ENCODE assay signal across 19 cellular contexts in genomic region chr12:93107943-93108342, GRCh38.
"Had no signal": no experiment of that assay in that cellular context is flagged by ENCODE, and none has a peak within 500 bp of the region (broad histone marks: within the 10 kb centered on the region; RNA-seq: fewer than 3 reads in every experiment).

No MANE protein-coding gene starts in this region.

- H3K4me3 Mint-ChIP-seq: activated CD4-positive, alpha-beta T cell treated with anti-CD3 and anti-CD28 coated beads, Interleukin-2, amount 10 ng/mL, durations not matched to agents 7 days and 5 days; natural killer cell treated with Interleukin-12 subunit alpha and Interleukin-12 subunit beta and Interleukin-15 and Interleukin-18, amount 100 ng/mL, for 72 hours; T-helper 1 cell treated with Interleukin-12 subunit alpha and Interleukin-12 subunit beta and Interleukin-4 antibody, amounts not matched to agents 30 μg/mL and 1 μg/mL, for 36 hours had no signal

- H3K27ac Mint-ChIP-seq: activated CD4-positive, alpha-beta T cell treated with anti-CD3 and anti-CD28 coated beads, Interleukin-2, amount 10 ng/mL, durations not matched to agents 7 days and 5 days; activated T-helper 2 cell treated with anti-CD3 and anti-CD28 coated beads, Interferon-gamma antibody, Interleukin-2, Interleukin-4, amounts not matched to agents 10 μg/mL and 5 μg/mL and 100 μg/mL, durations not matched to agents 14 hours and 24 hours and 36 hours; natural killer cell treated with Interleukin-12 subunit alpha and Interleukin-12 subunit beta and Interleukin-15 and Interleukin-18, amount 100 ng/mL, for 72 hours; T-helper 1 cell treated with Interleukin-12 subunit alpha and Interleukin-12 subunit beta and Interleukin-4 antibody, amounts not matched to agents 30 μg/mL and 1 μg/mL, for 36 hours had no signal

- H3K27me3 ChIP-seq: adrenal gland, body of pancreas, esophagus squamous epithelium, foreskin keratinocyte, stomach, thyroid gland, uterus had no signal

- DNase-seq: activated CD4-positive, alpha-beta T cell treated with anti-CD3 and anti-CD28 coated beads, Interleukin-2, amount 10 ng/mL, durations not matched to agents 7 days and 5 days; activated CD4-positive, CD25-positive, alpha-beta regulatory T cell; activated naive CD4-positive, alpha-beta T cell treated with anti-CD3 and anti-CD28 coated beads, Interleukin-2, amount 50 U/mL, for 16 hours; adrenal gland; body of pancreas; cerebellar nuclear complex; esophagus squamous epithelium; foreskin keratinocyte; head of caudate nucleus; mammary epithelial cell; stimulated activated CD4-positive, alpha-beta T cell treated with anti-CD3 and anti-CD28 coated beads, Interleukin-2, amount 100 ng/mL, for 48 hours; stimulated activated CD8-positive, alpha-beta memory T cell treated with anti-CD3 and anti-CD28 coated beads, Interleukin-4, amount 100 ng/mL, for 48 hours; stomach; thyroid gland; uterus had no signal

- H3K27ac ChIP-seq: adrenal gland, body of pancreas, foreskin keratinocyte, thyroid gland, uterus had no signal

- H3K9me3 ChIP-seq: adrenal gland, body of pancreas, esophagus squamous epithelium, stomach, thyroid gland, uterus had no signal

- ATAC-seq: body of pancreas; foreskin keratinocyte; left lobe of liver; natural killer cell treated with Interleukin-12 subunit alpha and Interleukin-12 subunit beta and Interleukin-15 and Interleukin-18, amount 100 ng/mL, for 72 hours had no signal

- H3K9me3 Mint-ChIP-seq: activated CD4-positive, alpha-beta T cell treated with anti-CD3 and anti-CD28 coated beads, Interleukin-2, amount 10 ng/mL, durations not matched to agents 7 days and 5 days; activated T-helper 2 cell treated with anti-CD3 and anti-CD28 coated beads, Interferon-gamma antibody, Interleukin-2, Interleukin-4, amounts not matched to agents 10 μg/mL and 5 μg/mL and 100 μg/mL, durations not matched to agents 14 hours and 24 hours and 36 hours; natural killer cell treated with Interleukin-12 subunit alpha and Interleukin-12 subunit beta and Interleukin-15 and Interleukin-18, amount 100 ng/mL, for 72 hours; T-helper 1 cell treated with Interleukin-12 subunit alpha and Interleukin-12 subunit beta and Interleukin-4 antibody, amounts not matched to agents 30 μg/mL and 1 μg/mL, for 36 hours had no signal

- H3K4me1 Mint-ChIP-seq: activated CD4-positive, alpha-beta T cell treated with anti-CD3 and anti-CD28 coated beads, Interleukin-2, amount 10 ng/mL, durations not matched to agents 7 days and 5 days had no signal

- H3K4me1 ChIP-seq: adrenal gland, body of pancreas, foreskin keratinocyte, uterus had no signal

- H3K36me3 ChIP-seq: adrenal gland, esophagus squamous epithelium, stomach, thyroid gland, uterus had no signal

- H3K4me3 ChIP-seq: adrenal gland, body of pancreas, esophagus squamous epithelium, stomach, thyroid gland, uterus had no signal

- H3K36me3 Mint-ChIP-seq: natural killer cell treated with Interleukin-12 subunit alpha and Interleukin-12 subunit beta and Interleukin-15 and Interleukin-18, amount 100 ng/mL, for 72 hours had no signal
